1 cellular context compared by ENCODE assay signal in the genomic region with DNA sequence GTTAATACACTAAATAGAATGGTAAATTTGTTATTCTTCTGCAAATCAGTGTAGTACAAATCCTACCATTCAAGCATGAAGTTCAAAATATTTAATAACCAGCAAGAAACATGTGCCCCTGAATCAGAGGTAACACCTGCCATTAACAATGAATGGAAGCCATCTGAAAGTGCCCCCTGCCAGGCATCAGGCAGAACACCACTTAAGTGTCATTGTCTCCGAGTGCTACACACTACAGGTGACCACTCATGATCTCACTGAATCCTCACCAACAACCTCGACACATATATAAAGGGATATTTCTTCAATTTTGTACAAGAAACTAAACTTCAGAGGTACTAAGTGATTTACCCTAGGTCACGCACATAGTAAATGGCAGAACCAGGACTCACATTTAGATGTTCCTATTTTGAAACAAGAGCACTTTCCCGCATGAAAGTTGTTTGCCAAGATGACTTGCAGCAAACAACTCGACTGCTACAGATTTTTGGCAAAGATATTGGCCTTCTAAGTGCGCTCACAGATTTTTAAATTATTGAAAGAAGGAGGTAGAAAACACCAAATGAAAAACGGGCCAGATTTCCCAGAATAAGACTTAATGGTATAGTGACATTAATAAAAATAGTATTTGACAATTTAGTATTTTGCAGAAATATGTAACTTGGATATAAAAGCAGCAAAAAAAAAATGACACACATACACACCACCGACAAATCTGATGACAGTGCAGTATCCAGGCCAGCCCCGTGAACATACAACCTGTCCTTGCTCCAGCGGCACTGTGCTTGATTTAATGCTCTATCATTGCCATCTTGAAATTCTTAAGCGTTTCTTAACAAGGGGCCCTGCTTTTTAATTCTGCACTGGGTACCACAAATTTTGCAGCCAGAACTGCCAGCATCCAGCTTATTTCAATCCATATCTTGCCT.
TF ChIP-seq lines count a peak whose summit lies in the region.

No MANE protein-coding gene starts in this region.

TF ChIP-seq in WTC11, 78 proteins besides CTCF, POLR2A, EP300 and RAD21 (continued from another document):
- TF ChIP-seq, protein P1, sequence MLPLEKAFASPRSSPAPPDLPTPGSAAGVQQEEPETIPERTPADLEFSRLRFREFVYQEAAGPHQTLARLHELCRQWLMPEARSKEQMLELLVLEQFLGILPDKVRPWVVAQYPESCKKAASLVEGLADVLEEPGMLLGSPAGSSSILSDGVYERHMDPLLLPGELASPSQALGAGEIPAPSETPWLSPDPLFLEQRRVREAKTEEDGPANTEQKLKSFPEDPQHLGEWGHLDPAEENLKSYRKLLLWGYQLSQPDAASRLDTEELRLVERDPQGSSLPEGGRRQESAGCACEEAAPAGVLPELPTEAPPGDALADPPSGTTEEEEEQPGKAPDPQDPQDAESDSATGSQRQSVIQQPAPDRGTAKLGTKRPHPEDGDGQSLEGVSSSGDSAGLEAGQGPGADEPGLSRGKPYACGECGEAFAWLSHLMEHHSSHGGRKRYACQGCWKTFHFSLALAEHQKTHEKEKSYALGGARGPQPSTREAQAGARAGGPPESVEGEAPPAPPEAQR (CRISPR knock-in tag; IDR thresholded peaks at IDR 0.05): no peak
- no peak for TF ChIP-seq GABPB1 (CRISPR knock-in tag; IDR thresholded peaks at IDR 0.05)
- no peak for TF ChIP-seq ETV6 (CRISPR knock-in tag; IDR thresholded peaks at IDR 0.05)
- TF ChIP-seq, protein P2, sequence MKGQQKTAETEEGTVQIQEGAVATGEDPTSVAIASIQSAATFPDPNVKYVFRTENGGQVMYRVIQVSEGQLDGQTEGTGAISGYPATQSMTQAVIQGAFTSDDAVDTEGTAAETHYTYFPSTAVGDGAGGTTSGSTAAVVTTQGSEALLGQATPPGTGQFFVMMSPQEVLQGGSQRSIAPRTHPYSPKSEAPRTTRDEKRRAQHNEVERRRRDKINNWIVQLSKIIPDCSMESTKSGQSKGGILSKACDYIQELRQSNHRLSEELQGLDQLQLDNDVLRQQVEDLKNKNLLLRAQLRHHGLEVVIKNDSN (CRISPR knock-in tag; IDR thresholded peaks at IDR 0.05): no peak
- TF ChIP-seq, protein P3, sequence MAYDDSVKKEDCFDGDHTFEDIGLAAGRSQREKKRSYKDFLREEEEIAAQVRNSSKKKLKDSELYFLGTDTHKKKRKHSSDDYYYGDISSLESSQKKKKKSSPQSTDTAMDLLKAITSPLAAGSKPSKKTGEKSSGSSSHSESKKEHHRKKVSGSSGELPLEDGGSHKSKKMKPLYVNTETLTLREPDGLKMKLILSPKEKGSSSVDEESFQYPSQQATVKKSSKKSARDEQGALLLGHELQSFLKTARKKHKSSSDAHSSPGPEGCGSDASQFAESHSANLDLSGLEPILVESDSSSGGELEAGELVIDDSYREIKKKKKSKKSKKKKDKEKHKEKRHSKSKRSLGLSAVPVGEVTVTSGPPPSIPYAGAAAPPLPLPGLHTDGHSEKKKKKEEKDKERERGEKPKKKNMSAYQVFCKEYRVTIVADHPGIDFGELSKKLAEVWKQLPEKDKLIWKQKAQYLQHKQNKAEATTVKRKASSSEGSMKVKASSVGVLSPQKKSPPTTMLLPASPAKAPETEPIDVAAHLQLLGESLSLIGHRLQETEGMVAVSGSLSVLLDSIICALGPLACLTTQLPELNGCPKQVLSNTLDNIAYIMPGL (CRISPR knock-in tag; IDR thresholded peaks at IDR 0.05): no peak
- no peak for TF ChIP-seq ZNF263 (CRISPR knock-in tag; IDR thresholded peaks at IDR 0.05; ENCODE audit: low read depth)
- TF ChIP-seq GTF2I (CRISPR knock-in tag; conservative IDR thresholded peaks at IDR 0.05): no peak
- TF ChIP-seq, protein P4, sequence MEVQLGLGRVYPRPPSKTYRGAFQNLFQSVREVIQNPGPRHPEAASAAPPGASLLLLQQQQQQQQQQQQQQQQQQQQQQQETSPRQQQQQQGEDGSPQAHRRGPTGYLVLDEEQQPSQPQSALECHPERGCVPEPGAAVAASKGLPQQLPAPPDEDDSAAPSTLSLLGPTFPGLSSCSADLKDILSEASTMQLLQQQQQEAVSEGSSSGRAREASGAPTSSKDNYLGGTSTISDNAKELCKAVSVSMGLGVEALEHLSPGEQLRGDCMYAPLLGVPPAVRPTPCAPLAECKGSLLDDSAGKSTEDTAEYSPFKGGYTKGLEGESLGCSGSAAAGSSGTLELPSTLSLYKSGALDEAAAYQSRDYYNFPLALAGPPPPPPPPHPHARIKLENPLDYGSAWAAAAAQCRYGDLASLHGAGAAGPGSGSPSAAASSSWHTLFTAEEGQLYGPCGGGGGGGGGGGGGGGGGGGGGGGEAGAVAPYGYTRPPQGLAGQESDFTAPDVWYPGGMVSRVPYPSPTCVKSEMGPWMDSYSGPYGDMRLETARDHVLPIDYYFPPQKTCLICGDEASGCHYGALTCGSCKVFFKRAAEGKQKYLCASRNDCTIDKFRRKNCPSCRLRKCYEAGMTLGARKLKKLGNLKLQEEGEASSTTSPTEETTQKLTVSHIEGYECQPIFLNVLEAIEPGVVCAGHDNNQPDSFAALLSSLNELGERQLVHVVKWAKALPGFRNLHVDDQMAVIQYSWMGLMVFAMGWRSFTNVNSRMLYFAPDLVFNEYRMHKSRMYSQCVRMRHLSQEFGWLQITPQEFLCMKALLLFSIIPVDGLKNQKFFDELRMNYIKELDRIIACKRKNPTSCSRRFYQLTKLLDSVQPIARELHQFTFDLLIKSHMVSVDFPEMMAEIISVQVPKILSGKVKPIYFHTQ (CRISPR knock-in tag; IDR thresholded peaks at IDR 0.05): no peak
